Comparison of ENCODE assay signal across 16 cellular contexts in genomic region chr7:101379302-101379701, GRCh38. TPM values are rescaled to one million over a fixed set of nuclear protein-coding genes. Genes with fewer than 3 reads are reported as not detected.
"Had no signal": no experiment of that assay in that cellular context is flagged by ENCODE, and none has a peak within 500 bp of the region (broad histone marks: within the 10 kb centered on the region; RNA-seq: fewer than 3 reads in every experiment).

No MANE protein-coding gene starts in this region.

- ATAC-seq: esophagus mucosa; pancreas; stimulated activated memory B cell treated with anti-CD40 and anti-IgM and Interleukin-4, amounts not matched to agents 10 μg/mL and 1 μg/mL and 100 μg/mL, for 72 hours had no signal

- H3K4me3 ChIP-seq: pancreas, sigmoid colon had no signal

- H3K36me3 Mint-ChIP-seq: activated naive CD8-positive, alpha-beta T cell treated with anti-CD3 and anti-CD28 coated beads, Interleukin-2, amount 10 ng/mL, durations not matched to agents 7 days and 5 days; stimulated activated memory B cell treated with anti-CD40 and anti-IgM and Interleukin-4, amounts not matched to agents 10 μg/mL and 1 μg/mL and 100 μg/mL, for 72 hours had no signal

- H3K27ac ChIP-seq: pancreas, sigmoid colon had no signal

- FAIRE-seq: kidney, pancreas had no signal

- H3K9me3 ChIP-seq: breast epithelium, pancreas had no signal

- H3K4me3 Mint-ChIP-seq: activated naive CD8-positive, alpha-beta T cell treated with anti-CD3 and anti-CD28 coated beads, Interleukin-2, amount 10 ng/mL, durations not matched to agents 7 days and 5 days; neural crest cell; stimulated activated memory B cell treated with anti-CD40 and anti-IgM and Interleukin-4, amounts not matched to agents 10 μg/mL and 1 μg/mL and 100 μg/mL, for 72 hours had no signal

- H3K4me1 Mint-ChIP-seq: activated naive CD8-positive, alpha-beta T cell treated with anti-CD3 and anti-CD28 coated beads, Interleukin-2, amount 10 ng/mL, durations not matched to agents 7 days and 5 days; stimulated activated memory B cell treated with anti-CD40 and anti-IgM and Interleukin-4, amounts not matched to agents 10 μg/mL and 1 μg/mL and 100 μg/mL, for 72 hours had no signal

- H3K27ac Mint-ChIP-seq: activated naive CD8-positive, alpha-beta T cell treated with anti-CD3 and anti-CD28 coated beads, Interleukin-2, amount 10 ng/mL, durations not matched to agents 7 days and 5 days; stimulated activated memory B cell treated with anti-CD40 and anti-IgM and Interleukin-4, amounts not matched to agents 10 μg/mL and 1 μg/mL and 100 μg/mL, for 72 hours had no signal

- H3K4me1 ChIP-seq: breast epithelium, pancreas, sigmoid colon had no signal

- H3K36me3 ChIP-seq: breast epithelium, pancreas, sigmoid colon had no signal

- H3K27me3 ChIP-seq: breast epithelium, pancreas, sigmoid colon had no signal

- DNase-seq: activated CD4-positive, alpha-beta T cell treated with anti-CD3 and anti-CD28 coated beads for 1 hour; activated CD4-positive, alpha-beta T cell treated with anti-CD3 and anti-CD28 coated beads, Interleukin-2, amount 50 U/mL, for 4 hours; activated naive CD4-positive, alpha-beta T cell; activated naive CD8-positive, alpha-beta T cell treated with anti-CD3 and anti-CD28 coated beads, Interleukin-2, amount 10 ng/mL, durations not matched to agents 7 days and 5 days; activated T-cell treated with anti-CD3 and anti-CD28 coated beads for 4 hours; hippocampal formation; kidney; sigmoid colon; stimulated activated CD4-positive, alpha-beta T cell treated with anti-CD3 and anti-CD28 coated beads, Interleukin-2, amount 100 ng/mL, for 48 hours; T-helper 1 cell had no signal

- H3K9me3 Mint-ChIP-seq: activated naive CD8-positive, alpha-beta T cell treated with anti-CD3 and anti-CD28 coated beads, Interleukin-2, amount 10 ng/mL, durations not matched to agents 7 days and 5 days; neural crest cell had no signal

RNA-seq across cellular contexts. Expression of gene COL26A1, which starts 16.6 kb away (rescaled TPM):
- total RNA-seq: activated naive CD8-positive, alpha-beta T cell treated with anti-CD3 and anti-CD28 coated beads, Interleukin-2, amount 10 ng/mL, durations not matched to agents 7 days and 5 days; breast epithelium; dermis microvascular lymphatic vessel endothelial cell; esophagus mucosa; sigmoid colon had no signal
